9 cellular contexts compared by ENCODE assay signal in the genomic region with DNA sequence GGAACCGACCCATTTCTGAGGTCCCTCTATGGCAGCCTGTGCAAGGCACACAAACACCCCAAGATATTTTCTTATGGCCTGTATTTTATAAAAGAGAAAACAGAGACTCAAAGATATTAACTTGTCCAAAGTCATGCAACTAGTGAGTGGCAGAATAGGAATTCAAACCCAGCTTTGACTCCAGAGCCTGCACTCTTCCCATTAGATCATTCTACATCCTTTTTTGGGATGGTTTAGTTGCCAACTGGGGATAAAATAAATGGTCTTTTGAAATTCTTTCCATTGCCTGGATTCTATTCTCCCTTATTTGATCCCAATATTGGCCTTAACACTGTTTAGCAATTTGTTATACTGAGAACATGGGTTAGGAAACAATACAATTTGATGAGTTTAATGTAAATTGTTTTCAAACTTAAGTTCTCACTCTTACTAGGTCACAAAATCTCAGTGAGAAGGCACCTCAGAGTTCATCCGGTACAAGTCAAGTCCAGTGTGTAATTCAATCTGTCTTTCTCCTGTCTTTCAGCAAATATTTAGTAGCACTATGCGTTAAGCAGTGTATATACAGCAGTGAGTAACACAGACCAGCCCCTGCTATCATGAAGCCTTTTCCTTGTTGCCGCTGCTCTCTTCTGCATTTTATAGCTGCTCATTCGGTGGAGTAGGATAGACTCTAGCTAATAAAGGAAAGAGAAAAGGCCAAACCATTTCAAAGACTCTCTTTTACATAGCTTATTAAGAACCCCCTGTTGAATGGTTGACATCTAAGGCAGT.
DNase-seq lines count a peak whose midpoint lies in the region; ATAC-seq, FAIRE-seq and TF ChIP-seq lines count a peak whose summit lies in the region.
"Had no signal": no experiment of that assay in that cellular context is flagged by ENCODE, and none has a peak within 500 bp of the region (broad histone marks: within the 10 kb centered on the region; RNA-seq: fewer than 3 reads in every experiment).

No MANE protein-coding gene starts in this region.

- no peak for TF ChIP-seq EP300 in upper lobe of left lung (IDR thresholded peaks at IDR 0.05)

- H3K36me3 Mint-ChIP-seq in activated T-cell treated with anti-CD3 and anti-CD28 coated beads, Interleukin-2, amount 50 U/mL, for 24 hours (ENCODE audit: low read depth): peaks cover 2% of the 10 kb centered on the region

- H3K27ac Mint-ChIP-seq in activated T-cell treated with anti-CD3 and anti-CD28 coated beads, Interleukin-2, amount 50 U/mL, for 24 hours: peak overlapping the region; percentile 92

- peak overlapping the region; percentile 13 for H3K4me3 ChIP-seq in colonic mucosa
- H3K4me3 ChIP-seq in mesodermal cell (ENCODE audit: extremely low read depth, insufficient read depth, low read length, poor library complexity, severe bottlenecking): no peak overlapping the region
- H3K4me3 ChIP-seq in upper lobe of left lung: peak overlapping the region in 1 of 4 donors; percentile 35
- H3K4me3 ChIP-seq: BLaER1 had no signal

- no peak for TF ChIP-seq POLR2A in upper lobe of left lung (IDR thresholded peaks at IDR 0.05)

- peak overlapping the region in 1 of 2 donors; percentile 62 for H3K9ac ChIP-seq in colonic mucosa (ENCODE audit: low read depth in 2 of 2, low read length in 2 of 2)
- H3K9ac ChIP-seq: BLaER1 had no signal

- no peak overlapping the region for H3K4me3 Mint-ChIP-seq in activated T-cell treated with anti-CD3 and anti-CD28 coated beads, Interleukin-2, amount 50 U/mL, for 24 hours

- FAIRE-seq in urothelium cell line (lab: Jason Lieb, UNC): no peak

- H3K27me3 ChIP-seq in colonic mucosa: no peaks in the 10 kb centered on the region
- no peaks in the 10 kb centered on the region for H3K27me3 ChIP-seq in upper lobe of left lung
- H3K27me3 ChIP-seq: BLaER1 had no signal

- TF ChIP-seq CTCF in colonic mucosa (IDR thresholded peaks at IDR 0.05): no peak
- TF ChIP-seq CTCF in upper lobe of left lung (IDR thresholded peaks at IDR 0.05): no peak

- H3K9me3 ChIP-seq in colonic mucosa (no peaks in the 10 kb centered on the region), mesodermal cell (ENCODE audit: control insufficient read depth, low read length) (no peaks in the 10 kb centered on the region), upper lobe of left lung (no peaks in the 10 kb centered on the region)
- H3K9me3 ChIP-seq: BLaER1 had no signal

- peak overlapping the region; percentile 83 for H3K27ac ChIP-seq in colonic mucosa
- H3K27ac ChIP-seq in mesodermal cell (ENCODE audit: low read depth, low read length, severe bottlenecking): peak overlapping the region; percentile 93
- peak overlapping the region; percentile 4 to 45 (median 26) for H3K27ac ChIP-seq in upper lobe of left lung
- H3K27ac ChIP-seq: BLaER1 had no signal

- 82 to 100% methylated on average over 3 of the region's 5 CpGs for WGBS in mesodermal cell (ENCODE audit: insufficient coverage in 2 of 2), 2 experiments
- WGBS in upper lobe of left lung, 2 donors: 78 to 85% methylated on average over 5 of the region's 5 CpGs

- peaks cover 12% of the 10 kb centered on the region for H3K9me3 Mint-ChIP-seq in activated T-cell treated with anti-CD3 and anti-CD28 coated beads, Interleukin-2, amount 50 U/mL, for 24 hours

- ATAC-seq in upper lobe of left lung (ENCODE audit: low FRiP score in 2 of 2) (peak in 1 of 2 donors; percentile 46), GM21526 (IDR thresholded peaks at IDR 0.05; ENCODE audit: low FRiP score, unreplicated experiment) (no peak)

- no peaks in the 10 kb centered on the region for H3K27me3 Mint-ChIP-seq in activated T-cell treated with anti-CD3 and anti-CD28 coated beads, Interleukin-2, amount 50 U/mL, for 24 hours

- H3K36me3 ChIP-seq in colonic mucosa: no peaks in the 10 kb centered on the region
- no peaks in the 10 kb centered on the region for H3K36me3 ChIP-seq in mesodermal cell (ENCODE audit: control insufficient read depth, insufficient read depth, low read length)
- H3K36me3 ChIP-seq in upper lobe of left lung: no peaks in the 10 kb centered on the region
- H3K36me3 ChIP-seq: BLaER1 had no signal

- intact Hi-C loops in colonic mucosa (cut with DNase I): no loop called here

- no peak for DNase-seq in activated T-cell treated with anti-CD3 and anti-CD28 coated beads, Interleukin-2, amount 50 U/mL, for 24 hours
- no peak for DNase-seq in activated T-cell treated with anti-CD3 and anti-CD28 coated beads, Interleukin-2, amount 50 U/mL, for 1 hour
- DNase-seq in colonic mucosa (peak; percentile 28), upper lobe of left lung (no peak), NCI-H2171 treated with DMSO at 0.1 percent for 48 hours (lab: John Stamatoyannopoulos, UW) (no peak), urothelium cell line (ENCODE audit: low spot score) (no peak)

- H3K4me1 ChIP-seq in colonic mucosa (no peaks in the 10 kb centered on the region), mesodermal cell (ENCODE audit: control insufficient read depth, insufficient read depth, low read length, poor library complexity, severe bottlenecking) (peaks cover 20% of the 10 kb centered on the region), upper lobe of left lung (no peaks in the 10 kb centered on the region)
- H3K4me1 ChIP-seq: BLaER1 had no signal

- H3K4me1 Mint-ChIP-seq in activated T-cell treated with anti-CD3 and anti-CD28 coated beads, Interleukin-2, amount 50 U/mL, for 24 hours (ENCODE audit: low read depth): peaks cover 24% of the 10 kb centered on the region

Comparison
In these comparisons a context has a peak if more than half of its experiments do, and no peak if none do; other contexts are left out.
1. H3K27ac ChIP-seq: peak in every context shown above with its lines; median percentile 93 in mesodermal cell; 83 in colonic mucosa; 26 in upper lobe of left lung.